Comparison of ENCODE assay signal across 1 cellular context in the genomic region with DNA sequence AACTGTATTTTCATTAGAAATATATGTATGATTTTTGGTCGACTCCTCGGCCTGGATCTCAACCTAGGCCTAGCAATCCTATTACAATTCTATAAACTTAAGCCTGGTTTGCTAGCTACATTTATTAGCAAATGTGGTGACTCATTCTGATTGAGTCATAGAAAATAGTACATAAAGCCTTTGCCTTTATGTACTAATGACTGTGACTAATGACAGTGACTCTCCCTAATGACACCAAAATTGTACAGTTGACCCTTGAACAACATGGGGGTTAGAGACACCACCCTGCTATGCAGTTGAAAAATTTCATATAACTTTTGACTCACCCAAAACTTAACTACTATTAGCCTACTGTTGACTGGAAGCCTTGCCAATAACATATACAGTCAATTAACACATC.
TF ChIP-seq lines count a peak whose summit lies in the region.

No MANE protein-coding gene starts in this region.

TF ChIP-seq in IMR-90, 13 proteins besides CTCF, POLR2A, EP300 and RAD21 (continued from another document):
- TF ChIP-seq RCOR1 (IDR thresholded peaks at IDR 0.05; ENCODE audit: insufficient replicate concordance, low read length) = no peak
